In genomic region chr16:66882702-66883101, GRCh38 we compare ENCODE assay signal across 19 cellular contexts. TPM values are rescaled to one million over a fixed set of nuclear protein-coding genes. Genes with fewer than 3 reads are reported as not detected.
DNase-seq lines count a peak whose midpoint lies in the region; ATAC-seq and TF ChIP-seq lines count a peak whose summit lies in the region.
"Had no signal": no experiment of that assay in that cellular context is flagged by ENCODE, and none has a peak within 500 bp of the region (broad histone marks: within the 10 kb centered on the region; RNA-seq: fewer than 3 reads in every experiment).

No MANE protein-coding gene starts in this region.

- ATAC-seq in stimulated activated naive CD8-positive, alpha-beta T cell treated with anti-CD3 and anti-CD28 coated beads, Interleukin-15, Interleukin-2, amounts not matched to agents 100 U/mL and 50 U/mL, for 24 hours: no peak
- no peak for ATAC-seq in lower lobe of right lung
- ATAC-seq in HG02642 (IDR thresholded peaks at IDR 0.05; ENCODE audit: poor library complexity, unreplicated experiment): no peak

- intact Hi-C loops in activated CD4-positive, alpha-beta T cell treated with anti-CD3 and anti-CD28 coated beads, Interleukin-2, amount 10 ng/mL, durations not matched to agents 24 days and 14 days (cut with micrococcal nuclease): loop anchor here (5.0 kb wide), 1 partner anchor 45 kb away; the partner anchor contains the start of gene RRAD
- intact Hi-C loops in lower lobe of right lung (cut with DNase I): no loop called here

- peak overlapping the region; percentile 21 for H3K4me3 Mint-ChIP-seq in activated CD4-positive, alpha-beta T cell treated with anti-CD3 and anti-CD28 coated beads, Interleukin-2, amount 10 ng/mL, durations not matched to agents 24 days and 14 days
- H3K4me3 Mint-ChIP-seq in stimulated activated naive CD8-positive, alpha-beta T cell treated with anti-CD3 and anti-CD28 coated beads, Interleukin-15, Interleukin-2, amounts not matched to agents 100 ng/mL and 50 ng/mL, for 24 hours: peak overlapping the region; percentile 96

- no peak for DNase-seq in activated CD4-positive, alpha-beta T cell treated with anti-CD3 and anti-CD28 coated beads, Interleukin-2, amount 10 ng/mL, durations not matched to agents 24 days and 14 days
- no peak for DNase-seq in activated CD4-positive, alpha-beta T cell treated with anti-CD3 and anti-CD28 coated beads, Interleukin-2, amount 50 U/mL, for 1 hour
- DNase-seq in stimulated activated naive CD8-positive, alpha-beta T cell treated with anti-CD3 and anti-CD28 coated beads, Interleukin-15, Interleukin-2, amounts not matched to agents 100 U/mL and 50 U/mL, for 24 hours: no peak
- DNase-seq in lower lobe of right lung: no peak
- DNase-seq in MV-4-11 (lab: John Stamatoyannopoulos, UW): no peak
- DNase-seq in NCI-H82 treated with DMSO at 0.1 percent for 48 hours (lab: John Stamatoyannopoulos, UW; ENCODE audit: unreplicated experiment): no peak
- DNase-seq: AML-193, COR-L47, DMS 273 treated with DMSO at 0.1 percent for 48 hours, H7, NCI-H1694 treated with DMSO at 0.1 percent for 48 hours, OCI-M1, SHP77 treated with DMSO at 0.1 percent for 48 hours had no signal

- H3K9me3 Mint-ChIP-seq in activated CD4-positive, alpha-beta T cell treated with anti-CD3 and anti-CD28 coated beads, Interleukin-2, amount 10 ng/mL, durations not matched to agents 24 days and 14 days: no peaks in the 10 kb centered on the region
- H3K9me3 Mint-ChIP-seq in stimulated activated naive CD8-positive, alpha-beta T cell treated with anti-CD3 and anti-CD28 coated beads, Interleukin-15, Interleukin-2, amounts not matched to agents 100 ng/mL and 50 ng/mL, for 24 hours: peaks cover 4% of the 10 kb centered on the region

- H3K27ac ChIP-seq in lower lobe of right lung: peak overlapping the region; percentile 31
- H3K27ac ChIP-seq: 22Rv1 had no signal

- no peaks in the 10 kb centered on the region for H3K27me3 Mint-ChIP-seq in activated CD4-positive, alpha-beta T cell treated with anti-CD3 and anti-CD28 coated beads, Interleukin-2, amount 10 ng/mL, durations not matched to agents 24 days and 14 days
- H3K27me3 Mint-ChIP-seq in stimulated activated naive CD8-positive, alpha-beta T cell treated with anti-CD3 and anti-CD28 coated beads, Interleukin-15, Interleukin-2, amounts not matched to agents 100 ng/mL and 50 ng/mL, for 24 hours: no peaks in the 10 kb centered on the region

- no peaks in the 10 kb centered on the region for H3K9me3 ChIP-seq in lower lobe of right lung

- peaks cover 40% of the 10 kb centered on the region for H3K4me1 ChIP-seq in lower lobe of right lung

- H3K36me3 ChIP-seq in lower lobe of right lung: peaks cover 34% of the 10 kb centered on the region

- peaks cover 46% of the 10 kb centered on the region for H3K4me1 Mint-ChIP-seq in activated CD4-positive, alpha-beta T cell treated with anti-CD3 and anti-CD28 coated beads, Interleukin-2, amount 10 ng/mL, durations not matched to agents 24 days and 14 days
- peaks cover 72% of the 10 kb centered on the region for H3K4me1 Mint-ChIP-seq in stimulated activated naive CD8-positive, alpha-beta T cell treated with anti-CD3 and anti-CD28 coated beads, Interleukin-15, Interleukin-2, amounts not matched to agents 100 ng/mL and 50 ng/mL, for 24 hours (ENCODE audit: low read depth)

- peaks cover 38% of the 10 kb centered on the region for H3K36me3 Mint-ChIP-seq in activated CD4-positive, alpha-beta T cell treated with anti-CD3 and anti-CD28 coated beads, Interleukin-2, amount 10 ng/mL, durations not matched to agents 24 days and 14 days (ENCODE audit: low read depth)
- H3K36me3 Mint-ChIP-seq in stimulated activated naive CD8-positive, alpha-beta T cell treated with anti-CD3 and anti-CD28 coated beads, Interleukin-15, Interleukin-2, amounts not matched to agents 100 ng/mL and 50 ng/mL, for 24 hours (ENCODE audit: low read depth): peaks cover 48% of the 10 kb centered on the region

- H3K27me3 ChIP-seq in lower lobe of right lung (ENCODE audit: low read depth): no peaks in the 10 kb centered on the region

- H3K27ac Mint-ChIP-seq in activated CD4-positive, alpha-beta T cell treated with anti-CD3 and anti-CD28 coated beads, Interleukin-2, amount 10 ng/mL, durations not matched to agents 24 days and 14 days: no peak overlapping the region
- H3K27ac Mint-ChIP-seq in stimulated activated naive CD8-positive, alpha-beta T cell treated with anti-CD3 and anti-CD28 coated beads, Interleukin-15, Interleukin-2, amounts not matched to agents 100 ng/mL and 50 ng/mL, for 24 hours: no peak overlapping the region

- TF ChIP-seq CTCF in lower lobe of right lung (IDR thresholded peaks at IDR 0.05): no peak

- H3K4me3 ChIP-seq in lower lobe of right lung: no peak overlapping the region

RNA-seq across cellular contexts. Expression of gene PDP2, which starts 2.4 kb away (rescaled TPM):
- total RNA-seq in activated CD4-positive, alpha-beta T cell treated with anti-CD3 and anti-CD28 coated beads, Interleukin-2, amount 10 ng/mL, durations not matched to agents 24 days and 14 days: 48.0 and 51.8 TPM in 2 replicates
- total RNA-seq in lower lobe of right lung: 16.9 TPM

RNA-seq across cellular contexts. Expression of gene CDH16, which starts 36.0 kb away (rescaled TPM):
- not detected in 2 replicates for total RNA-seq in activated CD4-positive, alpha-beta T cell treated with anti-CD3 and anti-CD28 coated beads, Interleukin-2, amount 10 ng/mL, durations not matched to agents 24 days and 14 days
- total RNA-seq in lower lobe of right lung: not detected
- total RNA-seq: H7, LHCN-M2, NCI-H460, RPMI7951 had no signal

RNA-seq across cellular contexts. Expression of gene CA7, which starts 38.5 kb away (rescaled TPM):
- total RNA-seq in activated CD4-positive, alpha-beta T cell treated with anti-CD3 and anti-CD28 coated beads, Interleukin-2, amount 10 ng/mL, durations not matched to agents 24 days and 14 days: 0.28 and 0.56 TPM in 2 replicates
- total RNA-seq in lower lobe of right lung: not detected
- total RNA-seq: LHCN-M2, NCI-H460, RPMI7951 had no signal

RNA-seq across cellular contexts. Expression of gene RRAD, which starts 42.6 kb away (rescaled TPM):
- total RNA-seq in activated CD4-positive, alpha-beta T cell treated with anti-CD3 and anti-CD28 coated beads, Interleukin-2, amount 10 ng/mL, durations not matched to agents 24 days and 14 days: 1.3 TPM in 2 replicates
- 11.8 TPM for total RNA-seq in lower lobe of right lung

RNA-seq across cellular contexts. Expression of gene CIAO2B, which starts 51.5 kb away (rescaled TPM):
- total RNA-seq in activated CD4-positive, alpha-beta T cell treated with anti-CD3 and anti-CD28 coated beads, Interleukin-2, amount 10 ng/mL, durations not matched to agents 24 days and 14 days: 170 and 176 TPM in 2 replicates
- 76.8 TPM for total RNA-seq in lower lobe of right lung
